ENCODE assay signal across 9 cellular contexts in the genomic region with DNA sequence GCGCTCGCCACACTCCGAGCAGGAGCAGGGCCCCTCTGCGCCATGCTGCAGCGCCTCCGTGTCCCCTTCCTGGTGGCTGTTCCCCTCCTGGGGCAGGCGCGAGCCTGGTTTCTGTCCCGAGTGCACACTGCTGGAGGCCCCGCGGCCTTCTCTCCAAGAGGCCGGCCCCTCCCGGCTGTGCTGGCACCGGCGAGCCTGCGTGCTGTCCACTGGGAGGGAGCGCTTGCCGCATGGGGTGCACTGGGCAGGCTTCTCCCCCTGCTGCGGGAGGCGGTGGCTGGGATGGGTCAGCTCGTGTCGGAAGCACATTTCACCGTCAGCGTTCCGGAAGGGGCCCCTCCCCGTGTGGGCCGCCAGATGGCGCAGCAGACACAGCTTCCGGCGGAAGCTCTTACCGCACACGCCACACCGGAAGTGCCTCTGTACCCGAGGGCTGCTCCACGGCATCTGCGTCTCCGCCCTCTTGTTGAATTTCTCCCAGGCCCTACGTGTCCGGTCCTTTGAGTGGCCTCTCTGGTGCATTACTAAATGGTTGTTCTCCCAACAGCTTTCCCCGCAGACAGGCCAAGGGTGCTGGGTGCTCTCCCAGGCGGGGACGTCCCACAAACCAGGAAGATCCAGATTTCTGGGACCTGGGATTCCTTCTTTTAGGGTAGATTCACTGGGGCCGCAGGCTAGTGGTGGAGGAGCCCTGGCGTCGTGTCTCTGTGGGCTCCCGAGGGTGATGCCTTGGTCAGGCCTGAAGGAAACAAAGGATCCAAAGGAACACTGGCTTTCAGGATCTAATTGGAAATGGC. TPM values are rescaled to one million over a fixed set of nuclear protein-coding genes. Genes with fewer than 3 reads are reported as not detected.
DNase-seq lines count a peak whose midpoint lies in the region; ATAC-seq and TF ChIP-seq lines count a peak whose summit lies in the region.
"Had no signal": no experiment of that assay in that cellular context is flagged by ENCODE, and none has a peak within 500 bp of the region (broad histone marks: within the 10 kb centered on the region; RNA-seq: fewer than 3 reads in every experiment).

No MANE protein-coding gene starts in this region.

- H3K27me3 ChIP-seq in right atrium auricular region = no peaks in the 10 kb centered on the region
- H3K27me3 ChIP-seq in lung (ENCODE audit: control insufficient read depth, insufficient read depth) = no peaks in the 10 kb centered on the region
- H3K27me3 ChIP-seq in thymus (ENCODE audit: control insufficient read depth, insufficient read depth) = no peaks in the 10 kb centered on the region

- intact Hi-C loops in Right ventricle myocardium superior (cut with DNase I) = no loop called here

- peak overlapping the region in 1 of 2 donors; percentile 61 for H3K27ac Mint-ChIP-seq in activated naive CD4-positive, alpha-beta T cell treated with anti-CD3 and anti-CD28 coated beads, Interleukin-2, amount 50 U/mL, for 72 hours

- peak in 1 of 2 donors; percentile 40 for TF ChIP-seq CTCF in right atrium auricular region (IDR thresholded peaks at IDR 0.05)
- no peak for TF ChIP-seq CTCF in lung (IDR thresholded peaks at IDR 0.05; ENCODE audit: control extremely low read depth, extremely low read depth)

- H3K36me3 ChIP-seq in right atrium auricular region (peaks cover 28% of the 10 kb centered on the region), lung (ENCODE audit: control insufficient read depth in 2 of 2, insufficient read depth in 2 of 2, low read length in 2 of 2) (peaks cover 4 to 29% of the 10 kb centered on the region in 2 donors), thymus (ENCODE audit: control insufficient read depth, insufficient read depth) (peaks cover 36% of the 10 kb centered on the region)

- DNase-seq in Right ventricle myocardium superior = peak; percentile 61
- no peak for DNase-seq in right atrium auricular region (ENCODE audit: low spot score)
- peak; percentile 33 to 69 for DNase-seq in activated naive CD4-positive, alpha-beta T cell treated with anti-CD3 and anti-CD28 coated beads, Interleukin-2, amount 50 U/mL, for 72 hours (ENCODE audit: low spot score in 2 of 2)
- peak; percentile 31 for DNase-seq in lung (ENCODE audit: low spot score)
- no peak for DNase-seq in NCI-H1694 (lab: John Stamatoyannopoulos, UW)
- DNase-seq in NCI-H2107 (lab: John Stamatoyannopoulos, UW) = no peak
- no peak for DNase-seq in germinal center (ENCODE audit: low spot score)

- H3K9me3 ChIP-seq in right atrium auricular region (no peaks in the 10 kb centered on the region), lung (ENCODE audit: control insufficient read depth in 2 of 2, insufficient read depth in 1 of 2, low read length in 1 of 2) (no peaks in the 10 kb centered on the region), thymus (ENCODE audit: control insufficient read depth) (no peaks in the 10 kb centered on the region)

- H3K9me3 Mint-ChIP-seq in activated naive CD4-positive, alpha-beta T cell treated with anti-CD3 and anti-CD28 coated beads, Interleukin-2, amount 50 U/mL, for 72 hours = no peaks in the 10 kb centered on the region

- peak; percentile 12 for ATAC-seq in Right ventricle myocardium superior (ENCODE audit: poor library complexity)
- ATAC-seq in activated naive CD4-positive, alpha-beta T cell treated with anti-CD3 and anti-CD28 coated beads, Interleukin-2, amount 50 U/mL, for 72 hours = peak; percentile 84 to 90
- peak; percentile 27 for ATAC-seq in lung (ENCODE audit: insufficient read depth, low FRiP score)

- WGBS in lung, 2 donors = 78 to 82% methylated on average over 43 to 46 of the region's 46 CpGs
- WGBS in thymus = 93% methylated on average over 46 of the region's 46 CpGs

- H3K4me1 ChIP-seq in right atrium auricular region (no peaks in the 10 kb centered on the region), lung (ENCODE audit: control insufficient read depth in 2 of 2, insufficient read depth in 2 of 2, low read length in 2 of 2) (no peaks in the 10 kb centered on the region), thymus (ENCODE audit: control insufficient read depth, insufficient read depth, low read length) (no peaks in the 10 kb centered on the region)

- H3K27ac ChIP-seq in right atrium auricular region (no peak overlapping the region), lung (ENCODE audit: low read depth in 1 of 2, low read length in 1 of 2) (peak overlapping the region; percentile 32 to 68), thymus (ENCODE audit: low read depth) (peak overlapping the region; percentile 31)
- H3K27ac ChIP-seq: C4-2B had no signal

- no peak overlapping the region for H3K4me3 ChIP-seq in right atrium auricular region
- H3K4me3 ChIP-seq in lung = no peak overlapping the region
- H3K4me3 ChIP-seq in thymus (ENCODE audit: low read length) = no peak overlapping the region

- peaks cover 3% of the 10 kb centered on the region in 2 donors for H3K36me3 Mint-ChIP-seq in activated naive CD4-positive, alpha-beta T cell treated with anti-CD3 and anti-CD28 coated beads, Interleukin-2, amount 50 U/mL, for 72 hours

RNA-seq across cellular contexts. Expression of a gene that starts 18.7 kb away (rescaled TPM):
- 2.3 TPM for total RNA-seq in Right ventricle myocardium superior
- 1 to 10 TPM; 3.1 to 3.7 TPM for total RNA-seq in right atrium auricular region
- 1 to 10 TPM; 4.3 to 4.7 TPM for total RNA-seq in activated naive CD4-positive, alpha-beta T cell treated with anti-CD3 and anti-CD28 coated beads, Interleukin-2, amount 50 U/mL, for 72 hours
- total RNA-seq in lung = 1 to 10 TPM; 5.5 to 5.9 TPM
- polyA plus RNA-seq in lung = 1 to 10 TPM; 2.0 to 3.4 TPM
- polyA plus RNA-seq in thymus = 10.5 TPM

RNA-seq across cellular contexts. Expression of a gene that starts 43.5 kb away (rescaled TPM):
- total RNA-seq in Right ventricle myocardium superior = 32.2 TPM
- total RNA-seq in right atrium auricular region = 10 to 100 TPM; 32.3 to 48.9 TPM
- total RNA-seq in activated naive CD4-positive, alpha-beta T cell treated with anti-CD3 and anti-CD28 coated beads, Interleukin-2, amount 50 U/mL, for 72 hours = 10 to 100 TPM; 56.7 to 78.0 TPM
- total RNA-seq in lung = 100 to 1,000 TPM in 1 of 2 donors, 10 to 100 TPM in 1; 90.6 to 213 TPM
- 100 to 1,000 TPM in 1 of 2 donors, 10 to 100 TPM in 1; 48.6 to 204 TPM for polyA plus RNA-seq in lung
- polyA plus RNA-seq in thymus = 53.3 TPM

RNA-seq across cellular contexts. Expression of a gene that starts 54.3 kb away (rescaled TPM):
- 0.38 TPM for total RNA-seq in Right ventricle myocardium superior
- 1 to 10 TPM in 1 of 2 donors, under 1 TPM in 1; 0.89 to 1.3 TPM for total RNA-seq in right atrium auricular region
- under 1 TPM; 0.34 to 0.45 TPM for total RNA-seq in activated naive CD4-positive, alpha-beta T cell treated with anti-CD3 and anti-CD28 coated beads, Interleukin-2, amount 50 U/mL, for 72 hours
- 1 to 10 TPM; 1.7 to 2.8 TPM for total RNA-seq in lung
- polyA plus RNA-seq in lung = under 1 TPM; 0.55 to 0.70 TPM
- polyA plus RNA-seq in thymus = 1.6 TPM

Comparison
In these comparisons a context has a peak if more than half of its experiments do, and no peak if none do; other contexts are left out.
1. DNase-seq: peak in Right ventricle myocardium superior (single experiment), activated naive CD4-positive, alpha-beta T cell treated with anti-CD3 and anti-CD28 coated beads, Interleukin-2, amount 50 U/mL, for 72 hours (2 of 2) and lung (single experiment); none in right atrium auricular region (single experiment), NCI-H1694 (single experiment), NCI-H2107 (single experiment) and germinal center (single experiment).
2. ATAC-seq: peak in every context shown above with its lines; median percentile 87 in activated naive CD4-positive, alpha-beta T cell treated with anti-CD3 and anti-CD28 coated beads, Interleukin-2, amount 50 U/mL, for 72 hours; 27 in lung; 12 in Right ventricle myocardium superior.
3. H3K27ac ChIP-seq: peak in lung (2 of 2) and thymus (single experiment); none in right atrium auricular region (0 of 2).